18 cellular contexts compared by ENCODE assay signal in genomic region chr2:54048117-54048785, GRCh38.
DNase-seq lines count a peak whose midpoint lies in the region; ATAC-seq and TF ChIP-seq lines count a peak whose summit lies in the region.
"Had no signal": no experiment of that assay in that cellular context is flagged by ENCODE, and none has a peak within 500 bp of the region (broad histone marks: within the 10 kb centered on the region; RNA-seq: fewer than 3 reads in every experiment).

No MANE protein-coding gene starts in this region.

- H3K27ac ChIP-seq in OCI-LY3 (ENCODE audit: low read length) (no peak overlapping the region), dorsolateral prefrontal cortex (peak overlapping the region in 24 of 59 donors; percentile 1 to 99 (median 39))

- no peaks in the 10 kb centered on the region for H3K27me3 ChIP-seq in OCI-LY3 (ENCODE audit: low read depth, low read length)
- no peaks in the 10 kb centered on the region for H3K27me3 ChIP-seq in dorsolateral prefrontal cortex

- peaks cover 10% of the 10 kb centered on the region; the same call in 1 of the 2 replicates for H3K9me3 ChIP-seq in OCI-LY3 (ENCODE audit: insufficient read depth, low read length)
- H3K9me3 ChIP-seq: HAP-1 had no signal

- peaks cover 9% of the 10 kb centered on the region for H3K4me1 ChIP-seq in OCI-LY3 (ENCODE audit: low read length)
- H3K4me1 ChIP-seq: HAP-1 had no signal

- no peaks in the 10 kb centered on the region for H4K20me1 ChIP-seq in OCI-LY3 (ENCODE audit: insufficient read depth, low read length)

- no peaks in the 10 kb centered on the region for H3K36me3 ChIP-seq in OCI-LY3 (replicated peaks; ENCODE audit: low read depth, low read length)
- H3K36me3 ChIP-seq: HAP-1 had no signal

- intact Hi-C loops in left ventricle myocardium superior (cut with micrococcal nuclease), result no loop called here
- intact Hi-C loops in Right ventricle myocardium inferior (cut with DNase I), result no loop called here
- intact Hi-C loops in dorsolateral prefrontal cortex (cut with DNase I), result no loop called here

- TF ChIP-seq CTCF in OCI-LY3 (IDR thresholded peaks at IDR 0.05; ENCODE audit: low read depth, low read length) (peak; percentile 30), dorsolateral prefrontal cortex (IDR thresholded peaks at IDR 0.05 in 54 of 56, conservative IDR thresholded peaks at IDR 0.05 in 2 of 56; ENCODE audit: low read depth in 1 of 56, partially characterized antibody in 56 of 56) (peak in 32 of 56 donors; percentile 7 to 64 (median 30))

- no peak overlapping the region for H3K4me2 ChIP-seq in OCI-LY3 (ENCODE audit: low read length)

- DNase-seq in left ventricle myocardium superior, result no peak
- no peak for DNase-seq in Right ventricle myocardium inferior (ENCODE audit: missing footprints)
- no peak for DNase-seq in dorsolateral prefrontal cortex
- no peak for DNase-seq in NCI-H128 (lab: John Stamatoyannopoulos, UW; ENCODE audit: unreplicated experiment)
- DNase-seq: activated CD4-positive, alpha-beta T cell treated with anti-CD3 and anti-CD28 coated beads, Interleukin-2, amount 50 U/mL, for 4 hours; cerebellar nuclear complex; DND-41; kidney; NCI-H1048; NCI-H510A; right cardiac atrium; stimulated activated CD4-positive, alpha-beta T cell treated with anti-CD3 and anti-CD28 coated beads, Interleukin-4, amount 100 ng/mL, for 24 hours; stimulated activated naive CD4-positive, alpha-beta T cell treated with Interleukin-2 at 50 U/mL for 16 hours had no signal

- no peak overlapping the region for H3K9ac ChIP-seq in OCI-LY3 (ENCODE audit: low read length)

- H2AFZ ChIP-seq in OCI-LY3 (ENCODE audit: low read depth, low read length), result no peak overlapping the region

- H3K4me3 ChIP-seq in OCI-LY3 (ENCODE audit: low read length) (no peak overlapping the region), dorsolateral prefrontal cortex (no peak overlapping the region)
- H3K4me3 ChIP-seq: HAP-1 had no signal

- peak; percentile 41 for ATAC-seq in left ventricle myocardium superior
- no peak for ATAC-seq in Right ventricle myocardium inferior
- ATAC-seq in GM19328 (IDR thresholded peaks at IDR 0.05; ENCODE audit: unreplicated experiment), result no peak
- ATAC-seq in HG02763 (IDR thresholded peaks at IDR 0.05; ENCODE audit: unreplicated experiment), result no peak
- ATAC-seq in HG03139 (IDR thresholded peaks at IDR 0.05; ENCODE audit: unreplicated experiment), result no peak

- no peaks in the 10 kb centered on the region for H3K79me2 ChIP-seq in OCI-LY3 (ENCODE audit: low read length)
